ENCODE assay signal across 8 cellular contexts in genomic region chr10:29386347-29386999, GRCh38.
A peak's percentile ranks its signal among the peaks of the same experiment; 100 is the strongest.
DNase-seq lines count a peak whose midpoint lies in the region; ATAC-seq and TF ChIP-seq lines count a peak whose summit lies in the region.

No MANE protein-coding gene starts in this region.

- H3K27ac ChIP-seq in GM23338 (ENCODE audit: low read depth) = no peak overlapping the region
- no peak overlapping the region for H3K27ac ChIP-seq in coronary artery

- H3K4me3 Mint-ChIP-seq in GM23338 = no peak overlapping the region

- H3K27me3 ChIP-seq in GM23338 (ENCODE audit: insufficient read depth) = no peaks in the 10 kb centered on the region

- no peaks in the 10 kb centered on the region for H3F3A ChIP-seq in GM23338 (replicated peaks; ENCODE audit: low read depth)

- peaks cover 8% of the 10 kb centered on the region for H3K9me3 Mint-ChIP-seq in GM23338

- peaks cover 6% of the 10 kb centered on the region for H3K27me3 Mint-ChIP-seq in GM23338 (ENCODE audit: insufficient read depth, low read depth, poor library complexity)

- intact Hi-C loops in mucosa of descending colon (cut with DNase I, micrococcal nuclease) = loop anchor here in 1 of 2 donors (5.0 kb wide), 1 partner anchor 61 kb away; no protein-coding TSS in a partner anchor

- H3K4me1 ChIP-seq in GM23338 (ENCODE audit: insufficient read depth) (no peaks in the 10 kb centered on the region; the same call in 1 of the 2 replicates), mucosa of descending colon (ENCODE audit: low read depth) (no peaks in the 10 kb centered on the region)

- H2AFZ ChIP-seq in GM23338 = no peak overlapping the region

- H3K79me2 ChIP-seq in GM23338 (replicated peaks; ENCODE audit: insufficient read depth) = no peaks in the 10 kb centered on the region

- no peak overlapping the region for H3K4me2 ChIP-seq in GM23338

- ATAC-seq in GM23338 = peak; percentile 67
- peak; percentile 57 for ATAC-seq in mucosa of descending colon
- ATAC-seq in HG02623 (IDR thresholded peaks at IDR 0.05; ENCODE audit: unreplicated experiment) = no peak

- no peaks in the 10 kb centered on the region for H3K9me2 ChIP-seq in GM23338 (ENCODE audit: insufficient read depth)

- TF ChIP-seq CTCF in GM23338 (conservative IDR thresholded peaks at IDR 0.05; ENCODE audit: low read depth in 2 of 2) (peak; percentile 51 to 82), coronary artery (IDR thresholded peaks at IDR 0.05) (peak; percentile 42), mucosa of descending colon (IDR thresholded peaks at IDR 0.05) (peak; percentile 52)

- H3K9me3 ChIP-seq in mucosa of descending colon = no peaks in the 10 kb centered on the region

- no peaks in the 10 kb centered on the region; the same call in 2 of the 3 replicates for H3K36me3 Mint-ChIP-seq in GM23338 (ENCODE audit: low read depth)

- no peak overlapping the region for H3K27ac Mint-ChIP-seq in GM23338

- H3K36me3 ChIP-seq in GM23338 (ENCODE audit: insufficient read depth) (no peaks in the 10 kb centered on the region), mucosa of descending colon (ENCODE audit: low read depth) (no peaks in the 10 kb centered on the region)

- H4K20me1 ChIP-seq in GM23338 (replicated peaks; ENCODE audit: insufficient read depth) = no peaks in the 10 kb centered on the region

- peak; percentile 34 for DNase-seq in NCI-H510A treated with DMSO at 0.1 percent for 48 hours (lab: John Stamatoyannopoulos, UW)
- DNase-seq in NCI-H510A (lab: John Stamatoyannopoulos, UW) = no peak
- peak; percentile 72 for DNase-seq in GM23338 (ENCODE audit: low spot score)
- DNase-seq in NOMO-1 treated with DMSO at 0.1 percent for 48 hours (lab: John Stamatoyannopoulos, UW; ENCODE audit: unreplicated experiment) = peak; percentile 21
- no peak for DNase-seq in coronary artery (ENCODE audit: low spot score)
- no peak for DNase-seq in mucosa of descending colon
- no peak for DNase-seq in activated gamma-delta T cell treated with Interleukin-2 at 50 U/mL for 16 hours

- H3K4me3 ChIP-seq in GM23338 (no peak overlapping the region), coronary artery (no peak overlapping the region), mucosa of descending colon (no peak overlapping the region)

- H3K4me1 Mint-ChIP-seq in GM23338 = peaks cover 2% of the 10 kb centered on the region; the same call in 1 of the 3 replicates

TF ChIP-seq in GM23338, 12 proteins besides CTCF, POLR2A, EP300 and RAD21:
- TF ChIP-seq STAT1 (IDR thresholded peaks at IDR 0.05; ENCODE audit: unreplicated experiment) (no peak), EZH2 (IDR thresholded peaks at IDR 0.05; ENCODE audit: low read depth, unreplicated experiment) (no peak), ZNF114 (CRISPR knock-in tag; IDR thresholded peaks at IDR 0.05) (no peak), POLR2AphosphoS5 (IDR thresholded peaks at IDR 0.05; ENCODE audit: low read depth) (no peak), CREB1 (CRISPR knock-in tag; IDR thresholded peaks at IDR 0.05; ENCODE audit: low read depth) (no peak), ZNF331 (CRISPR knock-in tag; IDR thresholded peaks at IDR 0.05; ENCODE audit: low read depth) (no peak), ETS1 (IDR thresholded peaks at IDR 0.05) (no peak), NANOG (IDR thresholded peaks at IDR 0.05; ENCODE audit: borderline replicate concordance) (no peak), EZH2phosphoT487 (IDR thresholded peaks at IDR 0.05; ENCODE audit: unreplicated experiment) (no peak), JUNB (IDR thresholded peaks at IDR 0.05; ENCODE audit: unreplicated experiment) (no peak)
- TF ChIP-seq, protein P1, sequence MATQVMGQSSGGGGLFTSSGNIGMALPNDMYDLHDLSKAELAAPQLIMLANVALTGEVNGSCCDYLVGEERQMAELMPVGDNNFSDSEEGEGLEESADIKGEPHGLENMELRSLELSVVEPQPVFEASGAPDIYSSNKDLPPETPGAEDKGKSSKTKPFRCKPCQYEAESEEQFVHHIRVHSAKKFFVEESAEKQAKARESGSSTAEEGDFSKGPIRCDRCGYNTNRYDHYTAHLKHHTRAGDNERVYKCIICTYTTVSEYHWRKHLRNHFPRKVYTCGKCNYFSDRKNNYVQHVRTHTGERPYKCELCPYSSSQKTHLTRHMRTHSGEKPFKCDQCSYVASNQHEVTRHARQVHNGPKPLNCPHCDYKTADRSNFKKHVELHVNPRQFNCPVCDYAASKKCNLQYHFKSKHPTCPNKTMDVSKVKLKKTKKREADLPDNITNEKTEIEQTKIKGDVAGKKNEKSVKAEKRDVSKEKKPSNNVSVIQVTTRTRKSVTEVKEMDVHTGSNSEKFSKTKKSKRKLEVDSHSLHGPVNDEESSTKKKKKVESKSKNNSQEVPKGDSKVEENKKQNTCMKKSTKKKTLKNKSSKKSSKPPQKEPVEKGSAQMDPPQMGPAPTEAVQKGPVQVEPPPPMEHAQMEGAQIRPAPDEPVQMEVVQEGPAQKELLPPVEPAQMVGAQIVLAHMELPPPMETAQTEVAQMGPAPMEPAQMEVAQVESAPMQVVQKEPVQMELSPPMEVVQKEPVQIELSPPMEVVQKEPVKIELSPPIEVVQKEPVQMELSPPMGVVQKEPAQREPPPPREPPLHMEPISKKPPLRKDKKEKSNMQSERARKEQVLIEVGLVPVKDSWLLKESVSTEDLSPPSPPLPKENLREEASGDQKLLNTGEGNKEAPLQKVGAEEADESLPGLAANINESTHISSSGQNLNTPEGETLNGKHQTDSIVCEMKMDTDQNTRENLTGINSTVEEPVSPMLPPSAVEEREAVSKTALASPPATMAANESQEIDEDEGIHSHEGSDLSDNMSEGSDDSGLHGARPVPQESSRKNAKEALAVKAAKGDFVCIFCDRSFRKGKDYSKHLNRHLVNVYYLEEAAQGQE (IDR thresholded peaks at IDR 0.05; ENCODE audit: unreplicated experiment) = no peak
- TF ChIP-seq, protein P2, sequence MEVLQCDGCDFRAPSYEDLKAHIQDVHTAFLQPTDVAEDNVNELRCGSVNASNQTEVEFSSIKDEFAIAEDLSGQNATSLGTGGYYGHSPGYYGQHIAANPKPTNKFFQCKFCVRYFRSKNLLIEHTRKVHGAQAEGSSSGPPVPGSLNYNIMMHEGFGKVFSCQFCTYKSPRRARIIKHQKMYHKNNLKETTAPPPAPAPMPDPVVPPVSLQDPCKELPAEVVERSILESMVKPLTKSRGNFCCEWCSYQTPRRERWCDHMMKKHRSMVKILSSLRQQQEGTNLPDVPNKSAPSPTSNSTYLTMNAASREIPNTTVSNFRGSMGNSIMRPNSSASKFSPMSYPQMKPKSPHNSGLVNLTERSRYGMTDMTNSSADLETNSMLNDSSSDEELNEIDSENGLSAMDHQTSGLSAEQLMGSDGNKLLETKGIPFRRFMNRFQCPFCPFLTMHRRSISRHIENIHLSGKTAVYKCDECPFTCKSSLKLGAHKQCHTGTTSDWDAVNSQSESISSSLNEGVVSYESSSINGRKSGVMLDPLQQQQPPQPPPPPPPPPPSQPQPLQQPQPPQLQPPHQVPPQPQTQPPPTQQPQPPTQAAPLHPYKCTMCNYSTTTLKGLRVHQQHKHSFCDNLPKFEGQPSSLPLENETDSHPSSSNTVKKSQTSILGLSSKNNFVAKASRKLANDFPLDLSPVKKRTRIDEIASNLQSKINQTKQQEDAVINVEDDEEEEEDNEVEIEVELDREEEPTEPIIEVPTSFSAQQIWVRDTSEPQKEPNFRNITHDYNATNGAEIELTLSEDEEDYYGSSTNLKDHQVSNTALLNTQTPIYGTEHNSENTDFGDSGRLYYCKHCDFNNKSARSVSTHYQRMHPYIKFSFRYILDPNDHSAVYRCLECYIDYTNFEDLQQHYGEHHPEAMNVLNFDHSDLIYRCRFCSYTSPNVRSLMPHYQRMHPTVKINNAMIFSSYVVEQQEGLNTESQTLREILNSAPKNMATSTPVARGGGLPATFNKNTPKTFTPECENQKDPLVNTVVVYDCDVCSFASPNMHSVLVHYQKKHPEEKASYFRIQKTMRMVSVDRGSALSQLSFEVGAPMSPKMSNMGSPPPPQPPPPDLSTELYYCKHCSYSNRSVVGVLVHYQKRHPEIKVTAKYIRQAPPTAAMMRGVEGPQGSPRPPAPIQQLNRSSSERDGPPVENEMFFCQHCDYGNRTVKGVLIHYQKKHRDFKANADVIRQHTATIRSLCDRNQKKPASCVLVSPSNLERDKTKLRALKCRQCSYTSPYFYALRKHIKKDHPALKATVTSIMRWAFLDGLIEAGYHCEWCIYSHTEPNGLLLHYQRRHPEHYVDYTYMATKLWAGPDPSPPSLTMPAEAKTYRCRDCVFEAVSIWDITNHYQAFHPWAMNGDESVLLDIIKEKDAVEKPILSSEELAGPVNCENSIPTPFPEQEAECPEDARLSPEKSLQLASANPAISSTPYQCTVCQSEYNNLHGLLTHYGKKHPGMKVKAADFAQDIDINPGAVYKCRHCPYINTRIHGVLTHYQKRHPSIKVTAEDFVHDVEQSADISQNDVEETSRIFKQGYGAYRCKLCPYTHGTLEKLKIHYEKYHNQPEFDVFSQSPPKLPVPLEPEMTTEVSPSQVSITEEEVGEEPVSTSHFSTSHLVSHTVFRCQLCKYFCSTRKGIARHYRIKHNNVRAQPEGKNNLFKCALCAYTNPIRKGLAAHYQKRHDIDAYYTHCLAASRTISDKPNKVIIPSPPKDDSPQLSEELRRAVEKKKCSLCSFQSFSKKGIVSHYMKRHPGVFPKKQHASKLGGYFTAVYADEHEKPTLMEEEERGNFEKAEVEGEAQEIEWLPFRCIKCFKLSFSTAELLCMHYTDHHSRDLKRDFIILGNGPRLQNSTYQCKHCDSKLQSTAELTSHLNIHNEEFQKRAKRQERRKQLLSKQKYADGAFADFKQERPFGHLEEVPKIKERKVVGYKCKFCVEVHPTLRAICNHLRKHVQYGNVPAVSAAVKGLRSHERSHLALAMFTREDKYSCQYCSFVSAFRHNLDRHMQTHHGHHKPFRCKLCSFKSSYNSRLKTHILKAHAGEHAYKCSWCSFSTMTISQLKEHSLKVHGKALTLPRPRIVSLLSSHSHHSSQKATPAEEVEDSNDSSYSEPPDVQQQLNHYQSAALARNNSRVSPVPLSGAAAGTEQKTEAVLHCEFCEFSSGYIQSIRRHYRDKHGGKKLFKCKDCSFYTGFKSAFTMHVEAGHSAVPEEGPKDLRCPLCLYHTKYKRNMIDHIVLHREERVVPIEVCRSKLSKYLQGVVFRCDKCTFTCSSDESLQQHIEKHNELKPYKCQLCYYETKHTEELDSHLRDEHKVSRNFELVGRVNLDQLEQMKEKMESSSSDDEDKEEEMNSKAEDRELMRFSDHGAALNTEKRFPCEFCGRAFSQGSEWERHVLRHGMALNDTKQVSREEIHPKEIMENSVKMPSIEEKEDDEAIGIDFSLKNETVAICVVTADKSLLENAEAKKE (CRISPR knock-in tag; IDR thresholded peaks at IDR 0.05) = no peak

Comparison
In these comparisons a context has a peak if more than half of its experiments do, and no peak if none do; other contexts are left out.
1. DNase-seq: peak in NCI-H510A treated with DMSO at 0.1 percent for 48 hours (single experiment), GM23338 (single experiment) and NOMO-1 treated with DMSO at 0.1 percent for 48 hours (single experiment); none in NCI-H510A (single experiment), coronary artery (single experiment), mucosa of descending colon (0 of 3) and activated gamma-delta T cell treated with Interleukin-2 at 50 U/mL for 16 hours (single experiment).
2. Peak in every context shown above with its lines, with median percentiles within 50 percentile points of each other: CTCF ChIP-seq.